Comparison of ENCODE assay signal across 8 cellular contexts in genomic region chr16:56424404-56424765, GRCh38. TPM values are rescaled to one million over a fixed set of nuclear protein-coding genes. Genes with fewer than 3 reads are reported as not detected.
A peak's percentile ranks its signal among the peaks of the same experiment; 100 is the strongest.
DNase-seq lines count a peak whose midpoint lies in the region; ATAC-seq and TF ChIP-seq lines count a peak whose summit lies in the region.

No MANE protein-coding gene starts in this region.

- POLR2A ChIA-PET in MCF 10A (lab: Yijun Ruan, JAX) = interaction anchor here (0.7 to 2.1 kb wide), 5 partner anchors 12 to 54 kb away, joined by 3 to 25 read pairs (median 3); partner anchors contain the start of genes NUDT21 and OGFOD1

- H3K36me3 ChIP-seq in ACC112 (ENCODE audit: insufficient read depth, low read length) = no peaks in the 10 kb centered on the region
- H3K36me3 ChIP-seq in HUES64 (ENCODE audit: insufficient read depth, low read length) = no peaks in the 10 kb centered on the region
- no peaks in the 10 kb centered on the region for H3K36me3 ChIP-seq in liver (ENCODE audit: control insufficient read depth in 4 of 4, insufficient read depth in 3 of 4, low read depth in 1 of 4, low read length in 3 of 4)
- H3K36me3 ChIP-seq in thymus (ENCODE audit: control insufficient read depth, insufficient read depth) = peaks cover 4% of the 10 kb centered on the region

- H3K36me3 Mint-ChIP-seq in MCF 10A (ENCODE audit: insufficient read depth, unreplicated experiment) = peaks cover 5% of the 10 kb centered on the region

- H3K4me1 ChIP-seq in ACC112 (ENCODE audit: control insufficient read depth, insufficient read depth, low read length, unreplicated experiment) = peaks cover 32% of the 10 kb centered on the region
- H3K4me1 ChIP-seq in HUES64 (ENCODE audit: insufficient read depth, low read length) = peaks cover 32% of the 10 kb centered on the region
- H3K4me1 ChIP-seq in liver (ENCODE audit: control insufficient read depth in 4 of 4, insufficient read depth in 4 of 4, low read length in 3 of 4) = peaks cover 9 to 25% (median 17%) of the 10 kb centered on the region in 4 donors
- H3K4me1 ChIP-seq in thymus (ENCODE audit: control insufficient read depth, insufficient read depth, low read length) = peaks cover 12% of the 10 kb centered on the region

- peak overlapping the region; percentile 2; the same call in 1 of the 2 replicates for H3K27ac ChIP-seq in ACC112 (ENCODE audit: low read depth, low read length)
- no peak overlapping the region for H3K27ac ChIP-seq in HUES64 (ENCODE audit: low read depth, low read length)
- peak overlapping the region; percentile 79 to 82 for H3K27ac ChIP-seq in liver (ENCODE audit: low read depth in 1 of 2, low read length in 2 of 2)
- peak overlapping the region; percentile 68 for H3K27ac ChIP-seq in thymus (ENCODE audit: low read depth)

- 2% methylated on average over 16 of the region's 16 CpGs for WGBS in HUES64
- WGBS in liver = 2% methylated on average over 16 of the region's 16 CpGs
- 2% methylated on average over 16 of the region's 16 CpGs for WGBS in thymus

- H3K79me2 ChIP-seq in ACC112 (ENCODE audit: control insufficient read depth, insufficient read depth, low read length, unreplicated experiment) = peaks cover 55% of the 10 kb centered on the region

- TF ChIP-seq RAD21 in liver (IDR thresholded peaks at IDR 0.05) = no peak

- no peaks in the 10 kb centered on the region for H3K9me3 Mint-ChIP-seq in MCF 10A (ENCODE audit: unreplicated experiment)

- peak overlapping the region; percentile 43; the same call in 1 of the 2 replicates for H3K9ac ChIP-seq in HUES64 (ENCODE audit: low read depth, low read length)
- peak overlapping the region; percentile 42 to 97 for H3K9ac ChIP-seq in liver (ENCODE audit: low read depth in 1 of 2, low read length in 2 of 2)

- peaks cover 40% of the 10 kb centered on the region for H3K4me1 Mint-ChIP-seq in MCF 10A (ENCODE audit: insufficient read depth, unreplicated experiment)

- intact Hi-C loops in MCF 10A (cut with micrococcal nuclease) = loop anchor here (10.0 kb wide), 1 partner anchor 90 kb away; no protein-coding TSS in a partner anchor

- H3K4me3 ChIP-seq in ACC112 (ENCODE audit: low read depth, low read length) (peak overlapping the region; percentile 97), HUES64 (ENCODE audit: low read length) (peak overlapping the region; percentile 85), liver (ENCODE audit: low read depth in 1 of 3, low read length in 3 of 3) (peak overlapping the region; percentile 59 to 99 (median 86)), thymus (ENCODE audit: low read length) (peak overlapping the region; percentile 73)

- H3K27me3 Mint-ChIP-seq in MCF 10A (ENCODE audit: insufficient read depth, unreplicated experiment) = no peaks in the 10 kb centered on the region

- no peak for ATAC-seq in GM18870 (IDR thresholded peaks at IDR 0.05; ENCODE audit: unreplicated experiment)
- no peak for ATAC-seq in HG02610 (IDR thresholded peaks at IDR 0.05; ENCODE audit: unreplicated experiment)

- TF ChIP-seq CTCF in MCF 10A (IDR thresholded peaks at IDR 0.05; ENCODE audit: unreplicated experiment) (no peak), liver (IDR thresholded peaks at IDR 0.05; ENCODE audit: low read depth, low read length, missing input control) (no peak)

- H2AFZ ChIP-seq in ACC112 (ENCODE audit: low read length, unreplicated experiment) = peak overlapping the region; percentile 43

- peak; percentile 18 for DNase-seq in MCF 10A (ENCODE audit: unreplicated experiment)
- no peak for DNase-seq in mucosa of gallbladder (ENCODE audit: low spot score)

- CTCF ChIA-PET in MCF 10A (lab: Yijun Ruan, JAX) = interaction anchor here (0.6 to 0.9 kb wide), 2 partner anchors 41 to 1544 kb away, joined by 3 to 4 read pairs; no protein-coding TSS in a partner anchor

- H3K4me3 Mint-ChIP-seq in MCF 10A (ENCODE audit: unreplicated experiment) = peak overlapping the region; percentile 91

- H3K27ac Mint-ChIP-seq in MCF 10A (ENCODE audit: low read depth, unreplicated experiment) = peak overlapping the region; percentile 87

- H3K27me3 ChIP-seq in ACC112 (ENCODE audit: insufficient read depth, low read length) = no peaks in the 10 kb centered on the region
- H3K27me3 ChIP-seq in HUES64 (ENCODE audit: insufficient read depth, low read length) = peaks cover 26% of the 10 kb centered on the region
- H3K27me3 ChIP-seq in liver (ENCODE audit: control insufficient read depth in 4 of 4, insufficient read depth in 4 of 4, low read length in 3 of 4) = no peaks in the 10 kb centered on the region
- no peaks in the 10 kb centered on the region for H3K27me3 ChIP-seq in thymus (ENCODE audit: control insufficient read depth, insufficient read depth)

- no TSS peak for BruUV-seq in MCF 10A (replicated peaks; lab: Mats Ljungman, UMichigan)

- H3K9me3 ChIP-seq in HUES64 (ENCODE audit: insufficient read depth, low read depth, low read length) (no peaks in the 10 kb centered on the region), liver (ENCODE audit: control insufficient read depth in 4 of 4, low read length in 3 of 4) (no peaks in the 10 kb centered on the region), thymus (ENCODE audit: control insufficient read depth) (no peaks in the 10 kb centered on the region)

TF ChIP-seq in liver, 16 proteins besides CTCF, POLR2A, EP300 and RAD21 (continues in another document):
- TF ChIP-seq EGR1 (IDR thresholded peaks at IDR 0.05; ENCODE audit: low read depth in 2 of 2) = no peak
- no peak for TF ChIP-seq FOXA2 (IDR thresholded peaks at IDR 0.05)
- TF ChIP-seq YY1 (IDR thresholded peaks at IDR 0.05) = no peak
- TF ChIP-seq TAF1 (conservative IDR thresholded peaks at IDR 0.05) = no peak
- TF ChIP-seq, protein P1, sequence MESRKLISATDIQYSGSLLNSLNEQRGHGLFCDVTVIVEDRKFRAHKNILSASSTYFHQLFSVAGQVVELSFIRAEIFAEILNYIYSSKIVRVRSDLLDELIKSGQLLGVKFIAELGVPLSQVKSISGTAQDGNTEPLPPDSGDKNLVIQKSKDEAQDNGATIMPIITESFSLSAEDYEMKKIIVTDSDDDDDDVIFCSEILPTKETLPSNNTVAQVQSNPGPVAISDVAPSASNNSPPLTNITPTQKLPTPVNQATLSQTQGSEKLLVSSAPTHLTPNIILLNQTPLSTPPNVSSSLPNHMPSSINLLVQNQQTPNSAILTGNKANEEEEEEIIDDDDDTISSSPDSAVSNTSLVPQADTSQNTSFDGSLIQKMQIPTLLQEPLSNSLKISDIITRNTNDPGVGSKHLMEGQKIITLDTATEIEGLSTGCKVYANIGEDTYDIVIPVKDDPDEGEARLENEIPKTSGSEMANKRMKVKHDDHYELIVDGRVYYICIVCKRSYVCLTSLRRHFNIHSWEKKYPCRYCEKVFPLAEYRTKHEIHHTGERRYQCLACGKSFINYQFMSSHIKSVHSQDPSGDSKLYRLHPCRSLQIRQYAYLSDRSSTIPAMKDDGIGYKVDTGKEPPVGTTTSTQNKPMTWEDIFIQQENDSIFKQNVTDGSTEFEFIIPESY (IDR thresholded peaks at IDR 0.05) = no peak
- no peak for TF ChIP-seq REST (IDR thresholded peaks at IDR 0.05)
- no peak for TF ChIP-seq HNF4G (IDR thresholded peaks at IDR 0.05)
- no peak for TF ChIP-seq SP1 (IDR thresholded peaks at IDR 0.05)
- no peak for TF ChIP-seq GABPA (IDR thresholded peaks at IDR 0.05 in 1 of 2, conservative IDR thresholded peaks at IDR 0.05 in 1 of 2)
- TF ChIP-seq JUND (IDR thresholded peaks at IDR 0.05) = no peak
- no peak for TF ChIP-seq MAX (IDR thresholded peaks at IDR 0.05)
- TF ChIP-seq RXRA (IDR thresholded peaks at IDR 0.05) = no peak
- TF ChIP-seq NR2F2 (IDR thresholded peaks at IDR 0.05) = no peak

RNA-seq across cellular contexts. Expression of gene AMFR, which starts 1.0 kb away (rescaled TPM):
- polyA plus RNA-seq in HUES64 (2013, experiment 1 of 2) = 17.9 TPM
- 23.8 TPM for polyA plus RNA-seq in HUES64 (2013, experiment 2 of 2)
- 97.2 and 109 TPM in 2 replicates for total RNA-seq in MCF 10A (2022)
- total RNA-seq in liver = 100 to 1,000 TPM; 128 to 309 TPM
- 10 to 100 TPM; 43.3 to 69.1 TPM for polyA plus RNA-seq in liver
- polyA plus RNA-seq in thymus = 52.4 TPM
- total RNA-seq in mucosa of gallbladder = 121 TPM

RNA-seq across cellular contexts. Expression of gene NUDT21, which starts 26.7 kb away (rescaled TPM):
- polyA plus RNA-seq in HUES64 (2013, experiment 1 of 2) = 146 TPM
- 131 TPM for polyA plus RNA-seq in HUES64 (2013, experiment 2 of 2)
- total RNA-seq in MCF 10A (2022) (81.7 and 83.4 TPM in 2 replicates), liver (10 to 100 TPM; 30.5 to 43.9 TPM), mucosa of gallbladder (80.9 TPM)
- polyA plus RNA-seq in liver (10 to 100 TPM; 19.3 to 23.9 TPM), thymus (40.3 TPM)

RNA-seq across cellular contexts. Expression of gene OGFOD1, which starts 27.0 kb away (rescaled TPM):
- polyA plus RNA-seq in HUES64 (2013, experiment 1 of 2) = 67.4 TPM
- polyA plus RNA-seq in HUES64 (2013, experiment 2 of 2) = 66.3 TPM
- 68.5 and 72.5 TPM in 2 replicates for total RNA-seq in MCF 10A (2022)
- total RNA-seq in liver = 10 to 100 TPM; 17.0 to 40.2 TPM
- 10 to 100 TPM; 15.5 to 25.3 TPM for polyA plus RNA-seq in liver
- 18.8 TPM for polyA plus RNA-seq in thymus
- 34.2 TPM for total RNA-seq in mucosa of gallbladder
